In the genomic region with DNA sequence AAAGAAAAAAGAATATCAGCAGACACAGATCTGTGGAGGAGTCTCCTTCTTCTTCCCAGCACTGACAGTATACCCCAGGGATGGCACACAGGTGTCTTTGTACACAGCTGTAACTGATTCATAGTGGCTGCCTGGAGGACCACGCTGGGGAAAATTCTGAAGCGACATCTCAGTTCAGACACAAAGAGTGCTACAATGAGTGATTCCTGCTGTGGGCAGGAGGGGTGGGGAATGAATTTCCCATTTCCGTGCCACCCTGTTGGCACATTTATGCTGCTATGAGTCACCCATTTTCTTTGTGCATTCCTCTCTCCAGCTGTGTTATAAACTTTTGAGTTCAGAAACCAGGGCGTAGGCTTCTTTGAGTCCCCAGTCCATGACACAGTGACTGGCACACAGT, we compare ENCODE assay signal across 26 cellular contexts. TPM values are rescaled to one million over a fixed set of nuclear protein-coding genes. Genes with fewer than 3 reads are reported as not detected.
DNase-seq lines count a peak whose midpoint lies in the region; ATAC-seq, FAIRE-seq and TF ChIP-seq lines count a peak whose summit lies in the region.
"Had no signal": no experiment of that assay in that cellular context is flagged by ENCODE, and none has a peak within 500 bp of the region (broad histone marks: within the 10 kb centered on the region; RNA-seq: fewer than 3 reads in every experiment).

No MANE protein-coding gene starts in this region.

- H3K36me3 ChIP-seq in BLaER1 treated with 17β-estradiol and CSF1 and Interleukin-3, amounts not matched to agents 10 nM and 100 nM = no peaks in the 10 kb centered on the region
- H3K36me3 ChIP-seq in pancreas (no peaks in the 10 kb centered on the region), right atrium auricular region (no peaks in the 10 kb centered on the region), gastroesophageal sphincter (no peaks in the 10 kb centered on the region)
- H3K36me3 ChIP-seq: ascending aorta, HAP-1, ovary, tibial nerve had no signal

- H3K27me3 ChIP-seq in BLaER1 treated with 17β-estradiol and CSF1 and Interleukin-3, amounts not matched to agents 10 nM and 100 nM = no peaks in the 10 kb centered on the region
- H3K27me3 ChIP-seq in pancreas (no peaks in the 10 kb centered on the region), right atrium auricular region (no peaks in the 10 kb centered on the region), gastroesophageal sphincter (peaks cover 6% of the 10 kb centered on the region)
- H3K27me3 ChIP-seq: ascending aorta, ovary, tibial nerve had no signal

- TF ChIP-seq POLR2A in gastroesophageal sphincter (IDR thresholded peaks at IDR 0.05) = no peak

- peak overlapping the region in 8 of 11 experiments; percentile 2 to 58 (median 30); a peak in 9 of 22 replicates for H3K4me2 ChIP-seq in BLaER1 treated with 17β-estradiol and CSF1 and Interleukin-3, amounts not matched to agents 10 nM and 100 nM

- ATAC-seq in pancreas (no peak), HG02938 (IDR thresholded peaks at IDR 0.05; ENCODE audit: unreplicated experiment) (no peak), gastroesophageal sphincter (no peak)
- ATAC-seq: activated T-cell treated with anti-CD3 and anti-CD28 coated beads, Interleukin-2, amount 50 U/mL, for 4 hours; stimulated activated naive CD8-positive, alpha-beta T cell treated with anti-CD3 and anti-CD28 coated beads, Interleukin-15, Interleukin-2, amounts not matched to agents 100 U/mL and 50 U/mL, for 24 hours had no signal

- H4K20me1 ChIP-seq in BLaER1 treated with 17β-estradiol and CSF1 and Interleukin-3, amounts not matched to agents 10 nM and 100 nM = no peaks in the 10 kb centered on the region

- H3K9ac ChIP-seq in BLaER1 treated with 17β-estradiol and CSF1 and Interleukin-3, amounts not matched to agents 10 nM and 100 nM = no peak overlapping the region

- WGBS in pancreas, 2 donors = 64 to 69% methylated on average over 4 of the region's 4 CpGs
- WGBS in gastroesophageal sphincter (ENCODE audit: low coverage in 1 of 2), 2 donors = 59 to 62% methylated on average over 3 to 4 of the region's 4 CpGs

- intact Hi-C loops in pancreas (cut with DNase I) = no loop called here

- no peak for TF ChIP-seq CTCF in pancreas (IDR thresholded peaks at IDR 0.05)
- TF ChIP-seq CTCF in right atrium auricular region (IDR thresholded peaks at IDR 0.05) = no peak
- no peak for TF ChIP-seq CTCF in gastroesophageal sphincter (IDR thresholded peaks at IDR 0.05)

- H3K4me1 ChIP-seq in BLaER1 treated with 17β-estradiol and CSF1 and Interleukin-3, amounts not matched to agents 10 nM and 100 nM = peaks cover 7 to 27% (median 20%) of the 10 kb centered on the region in 10 experiments; a peak in 19 of 20 replicates
- H3K4me1 ChIP-seq in pancreas (no peaks in the 10 kb centered on the region), right atrium auricular region (peaks cover 0 to 6% of the 10 kb centered on the region in 2 donors), gastroesophageal sphincter (no peaks in the 10 kb centered on the region)
- H3K4me1 ChIP-seq: ascending aorta, HAP-1, tibial nerve had no signal

- no peak overlapping the region for H3K27ac ChIP-seq in BLaER1 treated with 17β-estradiol and CSF1 and Interleukin-3, amounts not matched to agents 10 nM and 100 nM
- H3K27ac ChIP-seq in pancreas (no peak overlapping the region), right atrium auricular region (no peak overlapping the region), gastroesophageal sphincter (no peak overlapping the region)
- H3K27ac ChIP-seq: ascending aorta, ovary, tibial nerve, VCaP had no signal

- TF ChIP-seq EP300 in gastroesophageal sphincter (IDR thresholded peaks at IDR 0.05) = no peak

- peaks cover 0 to 22% (median 0%) of the 10 kb centered on the region in 11 experiments; a peak in 8 of 22 replicates for H3K9me3 ChIP-seq in BLaER1 treated with 17β-estradiol and CSF1 and Interleukin-3, amounts not matched to agents 10 nM and 100 nM (replicated peaks in 1 of 11)
- H3K9me3 ChIP-seq in pancreas = no peaks in the 10 kb centered on the region
- H3K9me3 ChIP-seq in right atrium auricular region = peaks cover 0 to 4% of the 10 kb centered on the region in 2 donors
- no peaks in the 10 kb centered on the region for H3K9me3 ChIP-seq in gastroesophageal sphincter
- H3K9me3 ChIP-seq: ascending aorta, HAP-1, ovary, tibial nerve had no signal

- DNase-seq in HT1080 (ENCODE audit: low read depth) (peak; percentile 80), SW480 (ENCODE audit: low spot score) (peak; percentile 82), kidney glomerular epithelial cell (lab: John Stamatoyannopoulos, UW) (peak; percentile 18), pancreas (no peak), right atrium auricular region (ENCODE audit: low spot score) (no peak)
- DNase-seq: activated CD4-positive, alpha-beta memory T cell treated with anti-CD3 and anti-CD28 coated beads, Interleukin-2, amount 10 ng/mL, durations not matched to agents 7 days and 5 days; activated naive CD4-positive, alpha-beta T cell treated with anti-CD3 and anti-CD28 coated beads, Interleukin-2, amount 50 U/mL, for 16 hours; activated T-cell treated with anti-CD3 and anti-CD28 coated beads, Interleukin-2, amount 50 U/mL, for 4 hours; effector memory CD4-positive, alpha-beta T cell; IMR-90; NCI-H2029; ovary; SHP77; stimulated activated CD4-positive, alpha-beta T cell treated with anti-CD3 and anti-CD28 coated beads, Interleukin-1b, Interleukin-23, amount 100 ng/mL, for 48 hours; stimulated activated naive CD8-positive, alpha-beta T cell treated with anti-CD3 and anti-CD28 coated beads, Interleukin-15, Interleukin-2, amounts not matched to agents 100 U/mL and 50 U/mL, for 24 hours had no signal

- no peak for FAIRE-seq in pancreas (lab: Jason Lieb, UNC)
- FAIRE-seq: keratinocyte had no signal

- H3K4me3 ChIP-seq in BLaER1 treated with 17β-estradiol and CSF1 and Interleukin-3, amounts not matched to agents 10 nM and 100 nM = no peak overlapping the region
- H3K4me3 ChIP-seq in pancreas = no peak overlapping the region
- no peak overlapping the region for H3K4me3 ChIP-seq in right atrium auricular region
- H3K4me3 ChIP-seq in gastroesophageal sphincter = no peak overlapping the region
- H3K4me3 ChIP-seq: ascending aorta, HAP-1, ovary, tibial nerve had no signal

RNA-seq across cellular contexts. Expression of a gene that starts 24.2 kb away (rescaled TPM):
- total RNA-seq in HT1080 (2014; rRNA removed; shearing (Covaris generic)) = not detected in 2 replicates
- polyA plus RNA-seq in HT1080 (2015; cell fraction: cytosol; rRNA removed) = not detected in 2 replicates
- polyA plus RNA-seq in HT1080 (2015; cell fraction: nucleus; rRNA removed) = not detected in 2 replicates
- total RNA-seq in pancreas (not detected), right atrium auricular region (not detected), gastroesophageal sphincter (not detected)
- polyA plus RNA-seq in pancreas = not detected
- total RNA-seq: activated CD4-positive, alpha-beta memory T cell treated with anti-CD3 and anti-CD28 coated beads, Interleukin-2, amount 10 ng/mL, durations not matched to agents 7 days and 5 days; activated T-cell treated with anti-CD3 and anti-CD28 coated beads, Interleukin-2, amount 50 U/mL, for 4 hours; ascending aorta; chondrocyte; IMR-90; lung microvascular endothelial cell; ovary; T-helper 1 cell treated with Interleukin-12 subunit alpha and Interleukin-12 subunit beta and Interleukin-4 antibody, amounts not matched to agents 30 ng/mL and 1 ng/mL, for 36 hours; tibial nerve had no signal
- polyA plus RNA-seq: IMR-90, keratinocyte, ovary had no signal

Comparison
In these comparisons a context has a peak if more than half of its experiments do, and no peak if none do; other contexts are left out.
1. DNase-seq: peak in HT1080 (single experiment), SW480 (single experiment) and kidney glomerular epithelial cell (single experiment); none in pancreas (0 of 6) and right atrium auricular region (single experiment).